Comparison of ENCODE assay signal across 19 cellular contexts in the genomic region with DNA sequence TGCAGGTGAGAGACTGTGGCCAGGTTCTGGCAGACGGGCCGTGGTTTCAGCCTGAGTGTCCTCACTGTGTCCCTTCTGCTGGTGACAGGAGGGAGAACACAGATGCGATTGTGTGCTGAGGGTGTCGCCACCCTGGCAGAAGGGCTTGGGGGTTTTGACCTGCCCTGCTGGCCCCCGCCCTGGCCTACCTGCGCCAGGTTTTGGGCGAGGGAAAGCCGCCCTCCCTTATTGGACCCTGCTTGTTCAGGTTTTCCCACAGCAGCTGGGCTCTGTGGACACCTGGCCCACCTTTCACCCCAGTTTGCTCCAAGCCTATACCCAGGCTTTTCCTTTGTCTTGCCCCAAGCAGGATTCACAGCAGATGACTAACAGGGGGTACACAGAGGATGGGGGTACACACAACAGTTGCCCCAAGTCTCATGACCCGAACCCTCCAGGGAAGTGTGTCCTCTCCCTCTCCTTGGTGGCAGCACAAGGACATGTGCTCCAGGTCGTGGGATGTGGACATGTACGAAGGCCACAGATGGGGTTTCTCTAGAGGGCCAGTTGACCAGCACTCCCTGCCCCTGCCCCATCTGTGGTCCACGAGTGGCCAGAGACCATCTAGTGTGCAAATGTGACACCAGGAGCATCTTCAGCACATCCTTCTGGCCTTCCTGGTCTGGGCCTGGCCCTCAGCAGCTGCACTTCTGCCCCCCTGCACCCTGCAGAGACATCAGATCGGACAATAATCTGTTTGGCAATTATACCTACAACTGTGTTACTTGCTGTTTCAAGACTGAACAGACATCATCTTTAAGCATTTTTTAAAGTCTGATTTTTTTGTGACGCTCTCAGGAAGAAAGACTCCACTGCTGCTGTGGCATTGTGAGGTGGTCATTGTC.
DNase-seq lines count a peak whose midpoint lies in the region; ATAC-seq and TF ChIP-seq lines count a peak whose summit lies in the region.
"Had no signal": no experiment of that assay in that cellular context is flagged by ENCODE, and none has a peak within 500 bp of the region (broad histone marks: within the 10 kb centered on the region; RNA-seq: fewer than 3 reads in every experiment).

No MANE protein-coding gene starts in this region.

- no peak overlapping the region for H3K4me3 Mint-ChIP-seq in activated naive CD4-positive, alpha-beta T cell treated with anti-CD3 and anti-CD28 coated beads, Interleukin-2, amount 10 ng/mL, durations not matched to agents 7 days and 5 days
- H3K4me3 Mint-ChIP-seq in activated CD8-positive, alpha-beta T cell treated with anti-CD3 and anti-CD28 coated beads, Interleukin-2, amount 10 ng/mL, durations not matched to agents 7 days and 5 days, result no peak overlapping the region
- H3K4me3 Mint-ChIP-seq: activated CD4-positive, alpha-beta T cell treated with anti-CD3 and anti-CD28 coated beads, Interleukin-2, amount 10 ng/mL, durations not matched to agents 7 days and 5 days had no signal

- H3K9me3 Mint-ChIP-seq in activated naive CD4-positive, alpha-beta T cell treated with anti-CD3 and anti-CD28 coated beads, Interleukin-2, amount 10 ng/mL, durations not matched to agents 7 days and 5 days, result no peaks in the 10 kb centered on the region
- H3K9me3 Mint-ChIP-seq in activated CD8-positive, alpha-beta T cell treated with anti-CD3 and anti-CD28 coated beads, Interleukin-2, amount 10 ng/mL, durations not matched to agents 7 days and 5 days (ENCODE audit: insufficient read depth), result no peaks in the 10 kb centered on the region
- H3K9me3 Mint-ChIP-seq: activated CD4-positive, alpha-beta T cell treated with anti-CD3 and anti-CD28 coated beads, Interleukin-2, amount 10 ng/mL, durations not matched to agents 7 days and 5 days had no signal

- H3K27me3 Mint-ChIP-seq in activated naive CD4-positive, alpha-beta T cell treated with anti-CD3 and anti-CD28 coated beads, Interleukin-2, amount 10 ng/mL, durations not matched to agents 7 days and 5 days, result no peaks in the 10 kb centered on the region
- no peaks in the 10 kb centered on the region for H3K27me3 Mint-ChIP-seq in activated CD8-positive, alpha-beta T cell treated with anti-CD3 and anti-CD28 coated beads, Interleukin-2, amount 10 ng/mL, durations not matched to agents 7 days and 5 days (ENCODE audit: low read depth)
- H3K27me3 Mint-ChIP-seq: activated CD4-positive, alpha-beta T cell treated with anti-CD3 and anti-CD28 coated beads, Interleukin-2, amount 10 ng/mL, durations not matched to agents 7 days and 5 days had no signal

- H3K27ac ChIP-seq in foreskin keratinocyte, result no peak overlapping the region
- H3K27ac ChIP-seq in upper lobe of right lung, result no peak overlapping the region
- no peak overlapping the region for H3K27ac ChIP-seq in OCI-LY7 (ENCODE audit: low read depth, low read length, poor library complexity, severe bottlenecking)
- H3K27ac ChIP-seq: BLaER1 treated with 17β-estradiol and CSF1 and Interleukin-3, amounts not matched to agents 10 nM and 100 nM; parathyroid adenoma; skin epidermis had no signal

- intact Hi-C loops in upper lobe of right lung (cut with DNase I) (no loop called here), OCI-LY7 (cut with micrococcal nuclease; ENCODE audit: unreplicated experiment) (no loop called here)

- H4K20me1 ChIP-seq in OCI-LY7 (ENCODE audit: insufficient read depth, low read length), result no peaks in the 10 kb centered on the region

- H3K9me2 ChIP-seq in OCI-LY7 (ENCODE audit: insufficient read depth, low read length), result no peaks in the 10 kb centered on the region

- no peaks in the 10 kb centered on the region for H3K36me3 Mint-ChIP-seq in activated naive CD4-positive, alpha-beta T cell treated with anti-CD3 and anti-CD28 coated beads, Interleukin-2, amount 10 ng/mL, durations not matched to agents 7 days and 5 days
- no peaks in the 10 kb centered on the region for H3K36me3 Mint-ChIP-seq in activated CD8-positive, alpha-beta T cell treated with anti-CD3 and anti-CD28 coated beads, Interleukin-2, amount 10 ng/mL, durations not matched to agents 7 days and 5 days (ENCODE audit: low read depth)
- H3K36me3 Mint-ChIP-seq: naive B cell had no signal

- H3K4me2 ChIP-seq in OCI-LY7 (ENCODE audit: low read length), result no peak overlapping the region
- H3K4me2 ChIP-seq: BLaER1 treated with 17β-estradiol and CSF1 and Interleukin-3, amounts not matched to agents 10 nM and 100 nM had no signal

- H3K9me3 ChIP-seq in upper lobe of right lung, result no peaks in the 10 kb centered on the region
- H3K9me3 ChIP-seq in OCI-LY7 (ENCODE audit: low read length), result no peaks in the 10 kb centered on the region
- H3K9me3 ChIP-seq: HAP-1 had no signal

- no TSS peak for BruUV-seq in OCI-LY7 (replicated peaks; lab: Mats Ljungman, UMichigan)

- H3K4me3 ChIP-seq in upper lobe of right lung, result no peak overlapping the region
- H3K4me3 ChIP-seq in OCI-LY7 (ENCODE audit: low read depth, low read length, poor library complexity, severe bottlenecking), result no peak overlapping the region
- H3K4me3 ChIP-seq: BLaER1 treated with 17β-estradiol and CSF1 and Interleukin-3, amounts not matched to agents 10 nM and 100 nM; HAP-1; skin epidermis had no signal

- no peaks in the 10 kb centered on the region for H3K4me1 Mint-ChIP-seq in activated naive CD4-positive, alpha-beta T cell treated with anti-CD3 and anti-CD28 coated beads, Interleukin-2, amount 10 ng/mL, durations not matched to agents 7 days and 5 days
- no peaks in the 10 kb centered on the region for H3K4me1 Mint-ChIP-seq in activated CD8-positive, alpha-beta T cell treated with anti-CD3 and anti-CD28 coated beads, Interleukin-2, amount 10 ng/mL, durations not matched to agents 7 days and 5 days (ENCODE audit: low read depth)
- H3K4me1 Mint-ChIP-seq: activated CD4-positive, alpha-beta T cell treated with anti-CD3 and anti-CD28 coated beads, Interleukin-2, amount 10 ng/mL, durations not matched to agents 7 days and 5 days; naive B cell had no signal

- H3K4me1 ChIP-seq in foreskin keratinocyte (no peaks in the 10 kb centered on the region), upper lobe of right lung (no peaks in the 10 kb centered on the region), OCI-LY7 (ENCODE audit: insufficient read depth, low read length, poor library complexity, severe bottlenecking) (no peaks in the 10 kb centered on the region)
- H3K4me1 ChIP-seq: BLaER1 treated with 17β-estradiol and CSF1 and Interleukin-3, amounts not matched to agents 10 nM and 100 nM; HAP-1; parathyroid adenoma had no signal

- no peak overlapping the region for H2AFZ ChIP-seq in OCI-LY7 (ENCODE audit: low read length)
- H2AFZ ChIP-seq: parathyroid adenoma had no signal

- no peaks in the 10 kb centered on the region for H3K79me2 ChIP-seq in OCI-LY7 (ENCODE audit: insufficient read depth, low read depth, low read length)
- H3K79me2 ChIP-seq: parathyroid adenoma had no signal

- POLR2A ChIA-PET in OCI-LY7 (lab: Charles Lee), result interaction anchor here (0.9 kb wide), 1 partner anchor 42 kb away, joined by 3 read pairs; no protein-coding TSS in a partner anchor
- POLR2A ChIA-PET in activated CD8-positive, alpha-beta T cell treated with anti-CD3 and anti-CD28 coated beads, Interleukin-2, amount 10 ng/mL, durations not matched to agents 7 days and 5 days (lab: Charles Lee), result no interaction called here

- ATAC-seq in HG03354 (IDR thresholded peaks at IDR 0.05; ENCODE audit: poor library complexity, severe bottlenecking, unreplicated experiment), result peak; percentile 16
- ATAC-seq in foreskin keratinocyte, result peak; percentile 56
- peak; percentile 21 for ATAC-seq in upper lobe of right lung
- no peak for ATAC-seq in activated CD8-positive, alpha-beta T cell treated with anti-CD3 and anti-CD28 coated beads, Interleukin-2, amount 10 ng/mL, durations not matched to agents 7 days and 5 days
- no peak for ATAC-seq in GM21786 (IDR thresholded peaks at IDR 0.05; ENCODE audit: unreplicated experiment)

- H3K27me3 ChIP-seq in foreskin keratinocyte, result no peaks in the 10 kb centered on the region
- H3K27me3 ChIP-seq in upper lobe of right lung, result peaks cover 9% of the 10 kb centered on the region

- H3K36me3 ChIP-seq in upper lobe of right lung (no peaks in the 10 kb centered on the region), OCI-LY7 (ENCODE audit: insufficient read depth, low read length) (no peaks in the 10 kb centered on the region)
- H3K36me3 ChIP-seq: BLaER1 treated with 17β-estradiol and CSF1 and Interleukin-3, amounts not matched to agents 10 nM and 100 nM; HAP-1 had no signal

- H3K27ac Mint-ChIP-seq in activated naive CD4-positive, alpha-beta T cell treated with anti-CD3 and anti-CD28 coated beads, Interleukin-2, amount 10 ng/mL, durations not matched to agents 7 days and 5 days, result no peak overlapping the region
- no peak overlapping the region for H3K27ac Mint-ChIP-seq in activated CD8-positive, alpha-beta T cell treated with anti-CD3 and anti-CD28 coated beads, Interleukin-2, amount 10 ng/mL, durations not matched to agents 7 days and 5 days
- H3K27ac Mint-ChIP-seq: activated CD4-positive, alpha-beta T cell treated with anti-CD3 and anti-CD28 coated beads, Interleukin-2, amount 10 ng/mL, durations not matched to agents 7 days and 5 days; naive B cell had no signal

- DNase-seq in activated naive CD4-positive, alpha-beta T cell treated with anti-CD3 and anti-CD28 coated beads, Interleukin-2, amount 10 ng/mL, durations not matched to agents 7 days and 5 days, result peak; percentile 3
- DNase-seq in activated naive CD4-positive, alpha-beta T cell (lab: John Stamatoyannopoulos, UW), result no peak
- DNase-seq in foreskin keratinocyte (no peak), upper lobe of right lung (no peak), OCI-LY7 (ENCODE audit: low spot score) (no peak)
- no peak for DNase-seq in activated CD8-positive, alpha-beta T cell treated with anti-CD3 and anti-CD28 coated beads, Interleukin-2, amount 10 ng/mL, durations not matched to agents 7 days and 5 days
- DNase-seq: activated CD4-positive, alpha-beta T cell treated with anti-CD3 and anti-CD28 coated beads, Interleukin-2, amount 10 ng/mL, durations not matched to agents 7 days and 5 days; activated naive CD4-positive, alpha-beta T cell treated with Interleukin-2 at 50 U/mL for 16 hours; aorta; GDM1; hippocampal formation; naive B cell; stimulated activated CD4-positive, alpha-beta T cell treated with anti-CD3 and anti-CD28 coated beads, Interleukin-4, amount 100 ng/mL, for 4 hours had no signal

- CTCF ChIA-PET in activated naive CD4-positive, alpha-beta T cell treated with anti-CD3 and anti-CD28 coated beads, Interleukin-2, amount 10 ng/mL, durations not matched to agents 7 days and 5 days (lab: Charles Lee), result no interaction called here
- CTCF ChIA-PET in OCI-LY7 (lab: Charles Lee; ENCODE audit: unreplicated experiment), result no interaction called here
- CTCF ChIA-PET in activated CD8-positive, alpha-beta T cell treated with anti-CD3 and anti-CD28 coated beads, Interleukin-2, amount 10 ng/mL, durations not matched to agents 7 days and 5 days (lab: Charles Lee), result no interaction called here

- no peak for TF ChIP-seq CTCF in foreskin keratinocyte (conservative IDR thresholded peaks at IDR 0.05)
- no peak for TF ChIP-seq CTCF in upper lobe of right lung (IDR thresholded peaks at IDR 0.05)
- no peak for TF ChIP-seq CTCF in OCI-LY7 (conservative IDR thresholded peaks at IDR 0.05; ENCODE audit: low read length)

Comparison
In these comparisons a context has a peak if more than half of its experiments do, and no peak if none do; other contexts are left out.
1. ATAC-seq: peak in HG03354 (single experiment), foreskin keratinocyte (single experiment) and upper lobe of right lung (single experiment); none in activated CD8-positive, alpha-beta T cell treated with anti-CD3 and anti-CD28 coated beads, Interleukin-2, amount 10 ng/mL, durations not matched to agents 7 days and 5 days (single experiment) and GM21786 (single experiment).